9 cellular contexts compared by ENCODE assay signal in the genomic region with DNA sequence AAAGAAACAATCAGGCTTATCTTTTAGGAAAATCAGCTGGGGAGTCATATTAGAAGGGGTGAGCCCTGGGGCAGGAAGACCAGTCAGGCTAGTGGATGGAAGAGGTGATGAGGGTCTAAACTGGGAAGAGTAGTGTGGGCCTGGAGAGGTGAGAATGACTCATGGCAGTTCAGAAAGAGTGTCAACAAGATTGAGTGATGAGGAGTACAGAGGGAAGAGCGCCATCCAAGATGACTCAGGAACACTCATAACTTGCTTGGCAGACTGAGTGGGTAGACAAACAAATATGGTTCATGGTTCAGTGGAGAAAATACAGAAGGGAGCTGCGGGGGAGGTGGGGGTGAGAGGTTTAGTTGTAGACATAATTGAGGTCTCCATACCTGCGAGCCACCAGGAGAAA. TPM values are rescaled to one million over a fixed set of nuclear protein-coding genes. Genes with fewer than 3 reads are reported as not detected.
DNase-seq lines count a peak whose midpoint lies in the region; ATAC-seq and TF ChIP-seq lines count a peak whose summit lies in the region.
"Had no signal": no experiment of that assay in that cellular context is flagged by ENCODE, and none has a peak within 500 bp of the region (broad histone marks: within the 10 kb centered on the region; RNA-seq: fewer than 3 reads in every experiment).

No MANE protein-coding gene starts in this region.

- no peaks in the 10 kb centered on the region for H3K36me3 ChIP-seq in BE2C

- H3K27ac Mint-ChIP-seq in activated T-cell treated with anti-CD3 and anti-CD28 coated beads, Interleukin-2, amount 50 U/mL, for 24 hours, result no peak overlapping the region
- H3K27ac Mint-ChIP-seq in stimulated activated naive CD8-positive, alpha-beta T cell treated with anti-CD3 and anti-CD28 coated beads, Interleukin-15, amount 100 ng/mL, for 72 hours, result no peak overlapping the region

- H3K4me3 Mint-ChIP-seq in activated T-cell treated with anti-CD3 and anti-CD28 coated beads, Interleukin-2, amount 50 U/mL, for 4 hours, result no peak overlapping the region
- no peak overlapping the region for H3K4me3 Mint-ChIP-seq in activated T-cell treated with anti-CD3 and anti-CD28 coated beads, Interleukin-2, amount 50 U/mL, for 24 hours
- no peak overlapping the region for H3K4me3 Mint-ChIP-seq in stimulated activated naive CD8-positive, alpha-beta T cell treated with anti-CD3 and anti-CD28 coated beads, Interleukin-15, amount 100 ng/mL, for 72 hours

- TF ChIP-seq CTCF in epithelial cell of esophagus (IDR thresholded peaks at IDR 0.05; ENCODE audit: insufficient read depth, low read depth, low read length, missing control alignments) (no peak), BE2C (IDR thresholded peaks at IDR 0.05; ENCODE audit: low read depth, low read length) (no peak)

- H3K9me3 ChIP-seq in BE2C, result no peaks in the 10 kb centered on the region

- no peak overlapping the region for H3K4me3 ChIP-seq in epithelial cell of esophagus (ENCODE audit: low read length)
- no peak overlapping the region for H3K4me3 ChIP-seq in BE2C (ENCODE audit: low read depth, low read length)

- DNase-seq in activated T-cell treated with anti-CD3 and anti-CD28 coated beads, Interleukin-2, amount 50 U/mL, for 4 hours, result no peak
- DNase-seq in activated T-cell treated with anti-CD3 and anti-CD28 coated beads, Interleukin-2, amount 50 U/mL, for 24 hours, result no peak
- DNase-seq in LoVo (ENCODE audit: low spot score), result peak; percentile 55
- DNase-seq in epithelial cell of esophagus (ENCODE audit: low read depth), result peak; percentile 97
- no peak for DNase-seq in stimulated activated naive CD8-positive, alpha-beta T cell treated with anti-CD3 and anti-CD28 coated beads, Interleukin-15, amount 100 ng/mL, for 72 hours
- DNase-seq in BE2C, result no peak
- DNase-seq in NCI-H1105 treated with DMSO at 0.1 percent for 48 hours (lab: John Stamatoyannopoulos, UW), result no peak
- DNase-seq in 8988T, result no peak
- DNase-seq: C1 segment of cervical spinal cord had no signal

- no peaks in the 10 kb centered on the region; the same call in 1 of the 2 replicates for H3K4me1 ChIP-seq in BE2C

- no peaks in the 10 kb centered on the region for H3K36me3 Mint-ChIP-seq in activated T-cell treated with anti-CD3 and anti-CD28 coated beads, Interleukin-2, amount 50 U/mL, for 4 hours (ENCODE audit: insufficient read depth)
- no peaks in the 10 kb centered on the region for H3K36me3 Mint-ChIP-seq in activated T-cell treated with anti-CD3 and anti-CD28 coated beads, Interleukin-2, amount 50 U/mL, for 24 hours (ENCODE audit: low read depth)

- H3K27me3 Mint-ChIP-seq in activated T-cell treated with anti-CD3 and anti-CD28 coated beads, Interleukin-2, amount 50 U/mL, for 4 hours (ENCODE audit: low read depth), result peaks cover 38% of the 10 kb centered on the region
- H3K27me3 Mint-ChIP-seq in activated T-cell treated with anti-CD3 and anti-CD28 coated beads, Interleukin-2, amount 50 U/mL, for 24 hours, result peaks cover 45% of the 10 kb centered on the region
- peaks cover 37% of the 10 kb centered on the region for H3K27me3 Mint-ChIP-seq in stimulated activated naive CD8-positive, alpha-beta T cell treated with anti-CD3 and anti-CD28 coated beads, Interleukin-15, amount 100 ng/mL, for 72 hours

- H3K9me3 Mint-ChIP-seq in activated T-cell treated with anti-CD3 and anti-CD28 coated beads, Interleukin-2, amount 50 U/mL, for 4 hours, result no peaks in the 10 kb centered on the region
- no peaks in the 10 kb centered on the region for H3K9me3 Mint-ChIP-seq in activated T-cell treated with anti-CD3 and anti-CD28 coated beads, Interleukin-2, amount 50 U/mL, for 24 hours
- H3K9me3 Mint-ChIP-seq in stimulated activated naive CD8-positive, alpha-beta T cell treated with anti-CD3 and anti-CD28 coated beads, Interleukin-15, amount 100 ng/mL, for 72 hours, result no peaks in the 10 kb centered on the region

- H3K4me1 Mint-ChIP-seq in activated T-cell treated with anti-CD3 and anti-CD28 coated beads, Interleukin-2, amount 50 U/mL, for 4 hours (ENCODE audit: low read depth), result peaks cover 7% of the 10 kb centered on the region
- peaks cover 9% of the 10 kb centered on the region for H3K4me1 Mint-ChIP-seq in activated T-cell treated with anti-CD3 and anti-CD28 coated beads, Interleukin-2, amount 50 U/mL, for 24 hours (ENCODE audit: low read depth)
- H3K4me1 Mint-ChIP-seq in stimulated activated naive CD8-positive, alpha-beta T cell treated with anti-CD3 and anti-CD28 coated beads, Interleukin-15, amount 100 ng/mL, for 72 hours, result peaks cover 6% of the 10 kb centered on the region

- peak; percentile 79 to 81 for ATAC-seq in activated T-cell treated with anti-CD3 and anti-CD28 coated beads, Interleukin-2, amount 50 U/mL, for 4 hours
- ATAC-seq in stimulated activated naive CD8-positive, alpha-beta T cell treated with anti-CD3 and anti-CD28 coated beads, Interleukin-15, amount 100 ng/mL, for 72 hours, result peak; percentile 35

- H3K27me3 ChIP-seq in BE2C, result no peaks in the 10 kb centered on the region

RNA-seq across cellular contexts. Expression of a gene that starts 17.3 kb away (rescaled TPM):
- total RNA-seq in activated T-cell treated with anti-CD3 and anti-CD28 coated beads, Interleukin-2, amount 50 U/mL, for 4 hours, result not detected
- not detected for polyA plus RNA-seq in BE2C (2012; ENCODE audit: insufficient read depth, insufficient read length, low read depth)

Comparison
In these comparisons a context has a peak if more than half of its experiments do, and no peak if none do; other contexts are left out.
1. DNase-seq: peak in LoVo (single experiment) and epithelial cell of esophagus (single experiment); none in activated T-cell treated with anti-CD3 and anti-CD28 coated beads, Interleukin-2, amount 50 U/mL, for 4 hours (single experiment), activated T-cell treated with anti-CD3 and anti-CD28 coated beads, Interleukin-2, amount 50 U/mL, for 24 hours (single experiment), stimulated activated naive CD8-positive, alpha-beta T cell treated with anti-CD3 and anti-CD28 coated beads, Interleukin-15, amount 100 ng/mL, for 72 hours (0 of 2), BE2C (single experiment), NCI-H1105 treated with DMSO at 0.1 percent for 48 hours (single experiment) and 8988T (single experiment).